ENCODE assay signal across 10 cellular contexts in the genomic region with DNA sequence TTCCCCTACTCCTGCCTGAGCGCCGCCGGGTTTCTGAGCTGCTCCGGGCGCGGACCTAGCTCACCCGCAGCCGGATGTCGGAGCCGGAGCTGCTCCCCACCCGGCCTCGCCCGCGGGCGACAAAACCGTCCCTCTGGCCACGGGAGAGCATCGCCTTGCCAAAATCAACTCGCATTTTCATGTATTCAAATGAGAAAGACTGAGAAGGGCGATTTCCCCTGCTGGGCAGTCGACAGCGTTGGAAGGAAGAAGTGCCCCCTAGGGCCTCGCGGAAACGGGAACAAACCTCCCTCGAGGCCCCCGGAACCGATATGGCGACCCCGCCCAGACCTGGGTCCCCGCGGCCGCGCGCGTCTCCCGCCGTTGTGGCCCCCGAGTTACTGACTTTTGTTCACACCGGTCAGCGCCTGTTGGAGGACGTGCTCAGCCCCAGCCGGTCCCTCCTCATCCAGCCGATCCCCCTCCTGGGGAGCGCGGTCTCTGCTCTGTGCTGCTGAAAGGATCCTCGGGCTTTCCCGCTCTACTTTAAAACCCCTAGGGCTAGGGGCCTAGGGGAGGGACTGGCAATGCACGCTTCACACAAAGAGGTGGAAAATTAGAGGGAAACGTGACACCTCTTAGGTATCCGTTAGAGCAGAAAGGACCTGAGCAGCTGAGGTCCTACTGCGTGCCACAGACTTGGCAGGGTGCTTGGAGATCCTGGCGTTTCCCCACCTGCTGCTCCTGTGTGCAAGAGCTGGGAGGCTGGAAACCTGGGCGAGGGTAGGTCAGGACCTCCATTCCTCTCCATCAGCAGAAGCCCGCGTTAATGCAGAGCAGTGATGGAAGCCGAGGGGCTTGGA. TPM values are rescaled to one million over a fixed set of nuclear protein-coding genes. Genes with fewer than 3 reads are reported as not detected.
DNase-seq lines count a peak whose midpoint lies in the region; ATAC-seq and TF ChIP-seq lines count a peak whose summit lies in the region.
"Had no signal": no experiment of that assay in that cellular context is flagged by ENCODE, and none has a peak within 500 bp of the region (broad histone marks: within the 10 kb centered on the region; RNA-seq: fewer than 3 reads in every experiment).

No MANE protein-coding gene starts in this region.

- H3K27me3 ChIP-seq in MG63 (0 out of 2 replicates have a peak, but pooled peaks cover 3% of the 10 kb centered on the region), adipocyte (replicated peaks; ENCODE audit: control insufficient read depth, insufficient read depth, low read length) (peaks cover 90% of the 10 kb centered on the region)
- H3K27me3 ChIP-seq: SJCRH30 had no signal

- H3K27ac ChIP-seq in C4-2B (peak overlapping the region; percentile 91), caudate nucleus (ENCODE audit: low read depth, low read length) (no peak overlapping the region)
- H3K27ac ChIP-seq: SJCRH30 had no signal

- ATAC-seq in mucosa of descending colon, result no peak
- ATAC-seq in GM21447 (IDR thresholded peaks at IDR 0.05; ENCODE audit: unreplicated experiment), result no peak

- H3K9me3 ChIP-seq in MG63 (no peaks in the 10 kb centered on the region), adipocyte (ENCODE audit: control insufficient read depth, low read length) (peaks cover 18% of the 10 kb centered on the region), mucosa of descending colon (no peaks in the 10 kb centered on the region)
- H3K9me3 ChIP-seq: SJCRH30 had no signal

- intact Hi-C loops in mucosa of descending colon (cut with DNase I, micrococcal nuclease), result loop anchor here in 1 of 2 donors (10.0 kb wide), 1 partner anchor 355 kb away; no protein-coding TSS in a partner anchor

- no peak overlapping the region for H3K9ac ChIP-seq in adipocyte (ENCODE audit: low read length)

- H3K36me3 ChIP-seq in MG63, result no peaks in the 10 kb centered on the region
- no peaks in the 10 kb centered on the region for H3K36me3 ChIP-seq in adipocyte (ENCODE audit: control insufficient read depth, insufficient read depth, low read length, severe bottlenecking)
- peaks cover 4% of the 10 kb centered on the region for H3K36me3 ChIP-seq in mucosa of descending colon (ENCODE audit: low read depth)
- H3K36me3 ChIP-seq: SJCRH30 had no signal

- H3K4me1 ChIP-seq in adipocyte (ENCODE audit: control insufficient read depth, insufficient read depth, low read length), result peaks cover 7% of the 10 kb centered on the region
- peaks cover 5% of the 10 kb centered on the region for H3K4me1 ChIP-seq in mucosa of descending colon (ENCODE audit: low read depth)
- H3K4me1 ChIP-seq: SJCRH30 had no signal

- no peak for DNase-seq in MG63
- peak; percentile 28 for DNase-seq in adipocyte (ENCODE audit: low read depth)
- peak in 2 of 3 donors; percentile 47 to 75 for DNase-seq in mucosa of descending colon
- DNase-seq in caudate nucleus (lab: John Stamatoyannopoulos, UW), result no peak
- no peak for DNase-seq in globus pallidus (ENCODE audit: low spot score)
- DNase-seq in occipital lobe (lab: John Stamatoyannopoulos, UW), result no peak
- DNase-seq: stimulated activated CD4-positive, alpha-beta T cell treated with anti-CD3 and anti-CD28 coated beads, Interleukin-4, amount 100 ng/mL, for 4 hours had no signal

- H3K4me3 ChIP-seq in MG63, result peak overlapping the region; percentile 20
- H3K4me3 ChIP-seq in adipocyte (ENCODE audit: low read length), result peak overlapping the region; percentile 37
- H3K4me3 ChIP-seq in mucosa of descending colon, result no peak overlapping the region
- H3K4me3 ChIP-seq: SJCRH30 had no signal

- TF ChIP-seq CTCF in C4-2B (conservative IDR thresholded peaks at IDR 0.05) (no peak), mucosa of descending colon (IDR thresholded peaks at IDR 0.05) (no peak)

RNA-seq across cellular contexts. Expression of gene TTC6, which starts 4.3 kb away (rescaled TPM):
- not detected in 2 replicates for total RNA-seq in MG63 (2014; rRNA removed; shearing (Covaris generic); ENCODE audit: low replicate concordance)
- total RNA-seq in mucosa of descending colon (1 to 10 TPM; 1.7 to 9.2 (median 4.8) TPM), occipital lobe (0.62 TPM)

RNA-seq across cellular contexts. Expression of gene FOXA1, which starts 4.7 kb away (rescaled TPM):
- 0.64 TPM in 1 of 2 replicates, not detected in the other for total RNA-seq in MG63 (2014; rRNA removed; shearing (Covaris generic); ENCODE audit: low replicate concordance)
- total RNA-seq in mucosa of descending colon, result 10 to 100 TPM; 21.1 to 73.3 (median 64.5) TPM
- total RNA-seq in occipital lobe, result not detected

Comparison
In these comparisons a context has a peak if more than half of its experiments do, and no peak if none do; other contexts are left out.
1. DNase-seq: peak in adipocyte (single experiment) and mucosa of descending colon (2 of 3); none in MG63 (single experiment), caudate nucleus (0 of 61), globus pallidus (single experiment) and occipital lobe (single experiment).
2. RNA of gene FOXA1, which starts 4.7 kb away (total RNA-seq): 21.1 to 73.3 TPM in mucosa of descending colon; 0.64 TPM in MG63 and not detected in occipital lobe (single experiment); every median in the first group is over 10 times any median in the second.